In genomic region chr11:104075091-104075490, GRCh38 we compare ENCODE assay signal across 35 cellular contexts. TPM values are rescaled to one million over a fixed set of nuclear protein-coding genes. Genes with fewer than 3 reads are reported as not detected.
"Had no signal": no experiment of that assay in that cellular context is flagged by ENCODE, and none has a peak within 500 bp of the region (broad histone marks: within the 10 kb centered on the region; RNA-seq: fewer than 3 reads in every experiment).

No MANE protein-coding gene starts in this region.

- H3K4me3 ChIP-seq: ascending aorta, breast epithelium, cardiac muscle cell, colonic mucosa, esophagus squamous epithelium, gastroesophageal sphincter, heart right ventricle, hepatocyte had no signal

- DNase-seq: activated CD4-positive, alpha-beta memory T cell treated with anti-CD3 and anti-CD28 coated beads for 36 hours; activated CD4-positive, alpha-beta T cell treated with anti-CD3 and anti-CD28 coated beads for 36 hours; activated CD4-positive, alpha-beta T cell treated with anti-CD3 and anti-CD28 coated beads, Interleukin-2, amount 10 ng/mL, durations not matched to agents 24 days and 14 days; activated CD4-positive, CD25-positive, alpha-beta regulatory T cell; activated CD4-positive, CD25-positive, alpha-beta regulatory T cell treated with anti-CD3 and anti-CD28 coated beads, Interleukin-2, amount 50 U/mL, for 72 hours; activated CD8-positive, alpha-beta memory T cell treated with anti-CD3 and anti-CD28 coated beads, Interleukin-2, amount 10 ng/mL, durations not matched to agents 7 days and 5 days; activated CD8-positive, alpha-beta memory T cell treated with anti-CD3 and anti-CD28 coated beads, Interleukin-2, amount 50 U/mL, for 4 hours; activated CD8-positive, alpha-beta T cell treated with anti-CD3 and anti-CD28 coated beads, Interleukin-2, amount 10 ng/mL, durations not matched to agents 7 days and 5 days; activated gamma-delta T cell; activated naive CD4-positive, alpha-beta T cell; activated naive CD4-positive, alpha-beta T cell treated with anti-CD3 and anti-CD28 coated beads, Interleukin-2, amount 10 ng/mL, durations not matched to agents 7 days and 5 days; activated naive CD8-positive, alpha-beta T cell treated with anti-CD3 and anti-CD28 coated beads, Interleukin-2, amount 10 ng/mL, durations not matched to agents 7 days and 5 days; activated T-cell treated with anti-CD3 and anti-CD28 coated beads, Interleukin-2, amount 50 U/mL, for 1 hour; activated T-cell treated with anti-CD3 and anti-CD28 coated beads, Interleukin-2, amount 50 U/mL, for 48 hours; central memory CD4-positive, alpha-beta T cell; cerebellar nuclear complex; colonic mucosa; effector CD8-positive, alpha-beta T cell; esophagus squamous epithelium; foreskin melanocyte; heart right ventricle; T-helper 2 cell had no signal

- H3K27me3 Mint-ChIP-seq: activated CD4-positive, alpha-beta memory T cell treated with anti-CD3 and anti-CD28 coated beads for 36 hours; activated CD4-positive, alpha-beta T cell treated with anti-CD3 and anti-CD28 coated beads for 36 hours; activated CD4-positive, alpha-beta T cell treated with anti-CD3 and anti-CD28 coated beads, Interleukin-2, amount 10 ng/mL, durations not matched to agents 24 days and 14 days; activated CD8-positive, alpha-beta memory T cell treated with anti-CD3 and anti-CD28 coated beads, Interleukin-2, amount 10 ng/mL, durations not matched to agents 7 days and 5 days; activated naive CD4-positive, alpha-beta T cell treated with anti-CD3 and anti-CD28 coated beads, Interleukin-2, amount 10 ng/mL, durations not matched to agents 7 days and 5 days; activated naive CD8-positive, alpha-beta T cell treated with anti-CD3 and anti-CD28 coated beads, Interleukin-2, amount 10 ng/mL, durations not matched to agents 7 days and 5 days; brain had no signal

- H3K79me2 ChIP-seq: hepatocyte had no signal

- H3K9me3 Mint-ChIP-seq: activated CD4-positive, alpha-beta memory T cell treated with anti-CD3 and anti-CD28 coated beads for 36 hours; activated CD4-positive, alpha-beta T cell treated with anti-CD3 and anti-CD28 coated beads, Interleukin-2, amount 10 ng/mL, durations not matched to agents 24 days and 14 days; activated naive CD4-positive, alpha-beta T cell treated with anti-CD3 and anti-CD28 coated beads, Interleukin-2, amount 10 ng/mL, durations not matched to agents 7 days and 5 days; activated naive CD4-positive, alpha-beta T cell treated with anti-CD3 and anti-CD28 coated beads, Interleukin-2, amount 50 U/mL, for 72 hours; activated naive CD8-positive, alpha-beta T cell treated with anti-CD3 and anti-CD28 coated beads, Interleukin-2, amount 10 ng/mL, durations not matched to agents 7 days and 5 days; brain had no signal

- H2AFZ ChIP-seq: hepatocyte had no signal

- H3K4me3 Mint-ChIP-seq: activated CD4-positive, alpha-beta memory T cell treated with anti-CD3 and anti-CD28 coated beads for 36 hours; activated CD4-positive, alpha-beta T cell treated with anti-CD3 and anti-CD28 coated beads for 36 hours; activated CD4-positive, alpha-beta T cell treated with anti-CD3 and anti-CD28 coated beads, Interleukin-2, amount 10 ng/mL, durations not matched to agents 24 days and 14 days; activated CD8-positive, alpha-beta memory T cell treated with anti-CD3 and anti-CD28 coated beads, Interleukin-2, amount 10 ng/mL, durations not matched to agents 7 days and 5 days; activated CD8-positive, alpha-beta T cell treated with anti-CD3 and anti-CD28 coated beads, Interleukin-2, amount 10 ng/mL, durations not matched to agents 7 days and 5 days; activated naive CD4-positive, alpha-beta T cell treated with anti-CD3 and anti-CD28 coated beads, Interleukin-2, amount 10 ng/mL, durations not matched to agents 7 days and 5 days; activated naive CD8-positive, alpha-beta T cell treated with anti-CD3 and anti-CD28 coated beads, Interleukin-2, amount 10 ng/mL, durations not matched to agents 7 days and 5 days; brain had no signal

- ATAC-seq: activated CD4-positive, alpha-beta T cell treated with anti-CD3 and anti-CD28 coated beads for 36 hours; activated CD8-positive, alpha-beta memory T cell treated with anti-CD3 and anti-CD28 coated beads, Interleukin-2, amount 10 ng/mL, durations not matched to agents 7 days and 5 days; activated CD8-positive, alpha-beta T cell treated with anti-CD3 and anti-CD28 coated beads, Interleukin-2, amount 10 ng/mL, durations not matched to agents 7 days and 5 days; activated naive CD4-positive, alpha-beta T cell treated with anti-CD3 and anti-CD28 coated beads, Interleukin-2, amount 50 U/mL, for 72 hours; gastroesophageal sphincter; heart right ventricle had no signal

- H3K4me1 ChIP-seq: ascending aorta, breast epithelium, colonic mucosa, gastroesophageal sphincter had no signal

- H3K27ac Mint-ChIP-seq: activated CD4-positive, alpha-beta memory T cell treated with anti-CD3 and anti-CD28 coated beads for 36 hours; activated CD4-positive, alpha-beta T cell treated with anti-CD3 and anti-CD28 coated beads for 36 hours; activated CD4-positive, alpha-beta T cell treated with anti-CD3 and anti-CD28 coated beads, Interleukin-2, amount 10 ng/mL, durations not matched to agents 24 days and 14 days; activated CD8-positive, alpha-beta memory T cell treated with anti-CD3 and anti-CD28 coated beads, Interleukin-2, amount 10 ng/mL, durations not matched to agents 7 days and 5 days; activated CD8-positive, alpha-beta T cell treated with anti-CD3 and anti-CD28 coated beads, Interleukin-2, amount 10 ng/mL, durations not matched to agents 7 days and 5 days; activated naive CD4-positive, alpha-beta T cell treated with anti-CD3 and anti-CD28 coated beads, Interleukin-2, amount 10 ng/mL, durations not matched to agents 7 days and 5 days; activated naive CD4-positive, alpha-beta T cell treated with anti-CD3 and anti-CD28 coated beads, Interleukin-2, amount 50 U/mL, for 72 hours; activated naive CD8-positive, alpha-beta T cell treated with anti-CD3 and anti-CD28 coated beads, Interleukin-2, amount 10 ng/mL, durations not matched to agents 7 days and 5 days had no signal

- FAIRE-seq: endometrium, endothelial cell of umbilical vein had no signal

- H3K9me3 ChIP-seq: ascending aorta, breast epithelium, colonic mucosa, esophagus squamous epithelium, gastroesophageal sphincter, heart right ventricle had no signal

- H3K36me3 Mint-ChIP-seq: activated CD4-positive, alpha-beta memory T cell treated with anti-CD3 and anti-CD28 coated beads for 36 hours; activated CD8-positive, alpha-beta memory T cell treated with anti-CD3 and anti-CD28 coated beads, Interleukin-2, amount 10 ng/mL, durations not matched to agents 7 days and 5 days; activated naive CD4-positive, alpha-beta T cell treated with anti-CD3 and anti-CD28 coated beads, Interleukin-2, amount 10 ng/mL, durations not matched to agents 7 days and 5 days; activated naive CD4-positive, alpha-beta T cell treated with anti-CD3 and anti-CD28 coated beads, Interleukin-2, amount 50 U/mL, for 72 hours; activated naive CD8-positive, alpha-beta T cell treated with anti-CD3 and anti-CD28 coated beads, Interleukin-2, amount 10 ng/mL, durations not matched to agents 7 days and 5 days; brain had no signal

- H3K4me1 Mint-ChIP-seq: activated CD4-positive, alpha-beta T cell treated with anti-CD3 and anti-CD28 coated beads for 36 hours; activated CD4-positive, alpha-beta T cell treated with anti-CD3 and anti-CD28 coated beads, Interleukin-2, amount 10 ng/mL, durations not matched to agents 24 days and 14 days; activated CD8-positive, alpha-beta memory T cell treated with anti-CD3 and anti-CD28 coated beads, Interleukin-2, amount 10 ng/mL, durations not matched to agents 7 days and 5 days; activated naive CD4-positive, alpha-beta T cell treated with anti-CD3 and anti-CD28 coated beads, Interleukin-2, amount 10 ng/mL, durations not matched to agents 7 days and 5 days; activated naive CD8-positive, alpha-beta T cell treated with anti-CD3 and anti-CD28 coated beads, Interleukin-2, amount 10 ng/mL, durations not matched to agents 7 days and 5 days had no signal

- H3K27me3 ChIP-seq: ascending aorta, breast epithelium, cardiac muscle cell, colonic mucosa, esophagus squamous epithelium, gastroesophageal sphincter, heart right ventricle, hepatocyte had no signal

- H3K27ac ChIP-seq: ascending aorta, cardiac muscle cell, colonic mucosa, gastroesophageal sphincter, hepatocyte had no signal

- H3K36me3 ChIP-seq: ascending aorta, breast epithelium, cardiac muscle cell, colonic mucosa, esophagus squamous epithelium, gastroesophageal sphincter, heart right ventricle had no signal

- H3K4me2 ChIP-seq: hepatocyte had no signal

RNA-seq across cellular contexts. Expression of gene DDI1, which starts 38.7 kb away (rescaled TPM):
- total RNA-seq: activated CD4-positive, alpha-beta memory T cell treated with anti-CD3 and anti-CD28 coated beads for 36 hours; activated CD4-positive, alpha-beta T cell treated with anti-CD3 and anti-CD28 coated beads for 36 hours; activated CD4-positive, alpha-beta T cell treated with anti-CD3 and anti-CD28 coated beads, Interleukin-2, amount 10 ng/mL, durations not matched to agents 24 days and 14 days; activated CD8-positive, alpha-beta memory T cell treated with anti-CD3 and anti-CD28 coated beads for 36 hours; activated CD8-positive, alpha-beta memory T cell treated with anti-CD3 and anti-CD28 coated beads, Interleukin-2, amount 10 ng/mL, durations not matched to agents 7 days and 5 days; activated CD8-positive, alpha-beta T cell treated with anti-CD3 and anti-CD28 coated beads, Interleukin-2, amount 10 ng/mL, durations not matched to agents 7 days and 5 days; activated naive CD4-positive, alpha-beta T cell treated with anti-CD3 and anti-CD28 coated beads, Interleukin-2, amount 50 U/mL, for 72 hours; activated naive CD8-positive, alpha-beta T cell treated with anti-CD3 and anti-CD28 coated beads, Interleukin-2, amount 10 ng/mL, durations not matched to agents 7 days and 5 days; ascending aorta; breast epithelium; cardiac muscle cell; colonic mucosa; dermis microvascular lymphatic vessel endothelial cell; endothelial cell of umbilical vein; esophagus squamous epithelium; fibroblast of lung; glomerular endothelial cell; heart right ventricle; hepatocyte had no signal
